In genomic region chr1:228018125-228018398, GRCh38 we compare ENCODE assay signal across 17 cellular contexts. TPM values are rescaled to one million over a fixed set of nuclear protein-coding genes. Genes with fewer than 3 reads are reported as not detected.
DNase-seq lines count a peak whose midpoint lies in the region; ATAC-seq and TF ChIP-seq lines count a peak whose summit lies in the region.
"Had no signal": no experiment of that assay in that cellular context is flagged by ENCODE, and none has a peak within 500 bp of the region (broad histone marks: within the 10 kb centered on the region; RNA-seq: fewer than 3 reads in every experiment).

No MANE protein-coding gene starts in this region.

- H3K4me1 ChIP-seq in left ventricle myocardium inferior (no peaks in the 10 kb centered on the region), mucosa of descending colon (ENCODE audit: low read depth) (no peaks in the 10 kb centered on the region)

- TF ChIP-seq CTCF in left ventricle myocardium inferior (IDR thresholded peaks at IDR 0.05; ENCODE audit: borderline replicate concordance) (no peak), coronary artery (IDR thresholded peaks at IDR 0.05) (no peak), mucosa of descending colon (IDR thresholded peaks at IDR 0.05) (no peak)

- H3K4me3 ChIP-seq in left ventricle myocardium inferior, result no peak overlapping the region
- H3K4me3 ChIP-seq in coronary artery, result no peak overlapping the region
- H3K4me3 ChIP-seq in mucosa of descending colon, result no peak overlapping the region
- H3K4me3 ChIP-seq: A549 had no signal

- no peak for ATAC-seq in Right ventricle myocardium superior (ENCODE audit: poor library complexity)
- ATAC-seq in mucosa of descending colon, result no peak
- no peak for ATAC-seq in GM19035 (IDR thresholded peaks at IDR 0.05; ENCODE audit: unreplicated experiment)
- ATAC-seq: A549, HepG2 had no signal

- no peaks in the 10 kb centered on the region for H3K9me3 ChIP-seq in left ventricle myocardium inferior (replicated peaks)
- H3K9me3 ChIP-seq in mucosa of descending colon, result no peaks in the 10 kb centered on the region
- H3K9me3 ChIP-seq: A549, BE2C, Caco-2 had no signal

- intact Hi-C loops in left ventricle myocardium inferior (cut with micrococcal nuclease) (no loop called here), Right ventricle myocardium superior (cut with DNase I) (no loop called here), mucosa of descending colon (cut with DNase I, micrococcal nuclease) (no loop called here)

- H3K36me3 ChIP-seq in left ventricle myocardium inferior, result no peaks in the 10 kb centered on the region
- no peaks in the 10 kb centered on the region for H3K36me3 ChIP-seq in mucosa of descending colon (ENCODE audit: low read depth)
- H3K36me3 ChIP-seq: BE2C had no signal

- H3K27me3 ChIP-seq in left ventricle myocardium inferior (ENCODE audit: low read depth), result peaks cover 30% of the 10 kb centered on the region
- H3K27me3 ChIP-seq: BE2C had no signal

- DNase-seq in left ventricle myocardium inferior (peak; percentile 2), Right ventricle myocardium superior (no peak), coronary artery (ENCODE audit: low spot score) (peak; percentile 43), mucosa of descending colon (peak in 2 of 3 donors; percentile 4 to 8), CD1c-positive myeloid dendritic cell (ENCODE audit: extremely low spot score) (no peak), 8988T (no peak)
- DNase-seq: BE2C, DND-41, GDM1, HCEC 1CT, HFFc6 had no signal

- H3K27ac ChIP-seq in left ventricle myocardium inferior (replicated peaks), result no peak overlapping the region
- H3K27ac ChIP-seq in coronary artery, result no peak overlapping the region
- H3K27ac ChIP-seq: A549, C4-2B had no signal

RNA-seq across cellular contexts. Expression of gene WNT3A, which starts 11.3 kb away (rescaled TPM):
- total RNA-seq in left ventricle myocardium inferior (not detected), Right ventricle myocardium superior (not detected), mucosa of descending colon (not detected)
- total RNA-seq: CD8-positive, alpha-beta memory T cell; HepG2; HFFc6 had no signal

Comparison
In these comparisons a context has a peak if more than half of its experiments do, and no peak if none do; other contexts are left out.
1. DNase-seq: peak in left ventricle myocardium inferior (single experiment), coronary artery (single experiment) and mucosa of descending colon (2 of 3); none in Right ventricle myocardium superior (single experiment), CD1c-positive myeloid dendritic cell (single experiment) and 8988T (single experiment).